In genomic region chr9:98576354-98576753, GRCh38 we compare ENCODE assay signal across 16 cellular contexts.
DNase-seq lines count a peak whose midpoint lies in the region; ATAC-seq and TF ChIP-seq lines count a peak whose summit lies in the region.
"Had no signal": no experiment of that assay in that cellular context is flagged by ENCODE, and none has a peak within 500 bp of the region (broad histone marks: within the 10 kb centered on the region; RNA-seq: fewer than 3 reads in every experiment).

No MANE protein-coding gene starts in this region.

- WGBS in GM23248 (ENCODE audit: low coverage in 1 of 2, low lambda C conversion rate in 2 of 2, missing lambda C conversion rate in 2 of 2), 2 experiments, result 67 to 69% methylated on average over 3 of the region's 3 CpGs

- no peaks in the 10 kb centered on the region for H3K27me3 ChIP-seq in Caco-2 (replicated peaks; ENCODE audit: control insufficient read depth, insufficient read depth, low read length)
- H3K27me3 ChIP-seq in GM23248 (replicated peaks; ENCODE audit: insufficient read depth), result no peaks in the 10 kb centered on the region

- ATAC-seq in GM19455 (IDR thresholded peaks at IDR 0.05; ENCODE audit: unreplicated experiment) (peak; percentile 22), HG03521 (IDR thresholded peaks at IDR 0.05; ENCODE audit: unreplicated experiment) (peak; percentile 4)

- H2AFZ ChIP-seq in GM23248, result no peak overlapping the region

- H3K4me3 Mint-ChIP-seq in Caco-2 (ENCODE audit: unreplicated experiment), result no peak overlapping the region
- H3K4me3 Mint-ChIP-seq in glutamatergic neuron (ENCODE audit: unreplicated experiment), result no peak overlapping the region

- no peaks in the 10 kb centered on the region for H3K9me2 ChIP-seq in GM23248 (ENCODE audit: insufficient read depth)

- H3K36me3 ChIP-seq in Caco-2 (ENCODE audit: control insufficient read depth, insufficient read depth, low read length), result no peaks in the 10 kb centered on the region
- H3K36me3 ChIP-seq in GM23248 (ENCODE audit: low read depth), result no peaks in the 10 kb centered on the region

- CTCF ChIA-PET in Caco-2 (lab: Charles Lee), result no interaction called here

- POLR2A ChIA-PET in Caco-2 (lab: Charles Lee), result no interaction called here

- H3K27ac Mint-ChIP-seq in Caco-2 (ENCODE audit: unreplicated experiment) (peak overlapping the region; percentile 8), glutamatergic neuron (ENCODE audit: unreplicated experiment) (peak overlapping the region; percentile 49)

- no peaks in the 10 kb centered on the region; the same call in 1 of the 2 replicates for H3K79me2 ChIP-seq in GM23248 (ENCODE audit: insufficient read depth)

- no peaks in the 10 kb centered on the region for H3K9me3 ChIP-seq in Caco-2
- H3K9me3 ChIP-seq in GM23248 (ENCODE audit: low read depth), result no peaks in the 10 kb centered on the region

- H3K36me3 Mint-ChIP-seq in Caco-2 (ENCODE audit: insufficient read depth, unreplicated experiment) (no peaks in the 10 kb centered on the region), glutamatergic neuron (ENCODE audit: unreplicated experiment) (peaks cover 16% of the 10 kb centered on the region)

- H3K4me2 ChIP-seq in GM23248 (ENCODE audit: unreplicated experiment), result no peak overlapping the region

- H3K9me3 Mint-ChIP-seq in Caco-2 (ENCODE audit: unreplicated experiment) (peaks cover 13% of the 10 kb centered on the region), glutamatergic neuron (ENCODE audit: unreplicated experiment) (peaks cover 7% of the 10 kb centered on the region)

- no peak for TF ChIP-seq CTCF in Caco-2 (IDR thresholded peaks at IDR 0.05; ENCODE audit: insufficient read depth in 1 of 2, low read depth in 1 of 2, low read length in 1 of 2, severe bottlenecking in 1 of 2, unreplicated experiment in 1 of 2)
- TF ChIP-seq CTCF in glutamatergic neuron (IDR thresholded peaks at IDR 0.05; ENCODE audit: partially characterized antibody, unreplicated experiment), result no peak

- H4K20me1 ChIP-seq in GM23248 (ENCODE audit: insufficient read depth), result no peaks in the 10 kb centered on the region

- no peak overlapping the region for H3K9ac ChIP-seq in GM23248

- H3K27ac ChIP-seq in GM23248, result no peak overlapping the region

- H3K27me3 Mint-ChIP-seq in Caco-2 (ENCODE audit: insufficient read depth, unreplicated experiment), result peaks cover 3% of the 10 kb centered on the region
- H3K27me3 Mint-ChIP-seq in glutamatergic neuron (ENCODE audit: unreplicated experiment), result peaks cover 13% of the 10 kb centered on the region

- no peaks in the 10 kb centered on the region for H3F3A ChIP-seq in GM23248 (ENCODE audit: insufficient read depth)

- H3K4me3 ChIP-seq in Caco-2 (ENCODE audit: low read depth, low read length) (no peak overlapping the region), GM23248 (no peak overlapping the region)

- in situ Hi-C loops in GM23248 (cut with MboI), result no loop called here

- intact Hi-C loops in Caco-2 (cut with micrococcal nuclease; ENCODE audit: unreplicated experiment), result no loop called here

- H3K4me1 Mint-ChIP-seq in Caco-2 (ENCODE audit: low read depth, unreplicated experiment), result peaks cover 21% of the 10 kb centered on the region
- peaks cover 21% of the 10 kb centered on the region for H3K4me1 Mint-ChIP-seq in glutamatergic neuron (ENCODE audit: low read depth, unreplicated experiment)

- peaks cover 9% of the 10 kb centered on the region for H3K4me1 ChIP-seq in Caco-2
- peaks cover 7% of the 10 kb centered on the region; the same call in 1 of the 2 replicates for H3K4me1 ChIP-seq in GM23248 (ENCODE audit: insufficient read depth)

- no TSS peak for BruUV-seq in Caco-2 (replicated peaks; lab: Mats Ljungman, UMichigan)

- DNase-seq in Caco-2 (no peak), glutamatergic neuron (no peak), ecto neural progenitor cell (ENCODE audit: low spot score) (no peak), T-helper 9 cell (no peak), GM23248 (no peak), NCI-H1105 (lab: John Stamatoyannopoulos, UW) (no peak)
- DNase-seq: activated CD4-positive, CD25-positive, alpha-beta regulatory T cell; activated T-cell treated with anti-CD3 and anti-CD28 coated beads for 4 hours; amniotic stem cell; DMS153; kidney; midbrain; NCI-H1436 treated with DMSO at 0.1 percent for 48 hours; small intestine had no signal
